Comparison of ENCODE assay signal across 19 cellular contexts in the genomic region with DNA sequence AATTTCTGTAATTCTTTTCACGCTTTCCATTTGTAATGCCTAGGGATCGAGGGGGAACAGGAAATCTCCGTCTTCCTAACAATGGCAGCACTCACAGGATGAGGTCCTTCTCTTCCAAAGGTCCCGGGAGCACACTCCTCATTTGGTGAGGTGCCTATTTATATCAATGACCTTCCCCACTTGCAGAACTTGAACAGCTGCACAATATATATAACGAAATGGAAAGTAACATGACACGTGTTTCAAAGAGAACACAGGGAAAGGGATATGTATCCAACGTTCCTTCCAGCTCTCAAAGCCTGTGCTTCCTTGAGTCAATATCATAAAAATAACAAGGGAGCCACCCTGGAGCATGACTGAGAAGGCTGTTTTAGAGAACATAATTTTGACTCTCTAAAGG.
DNase-seq lines count a peak whose midpoint lies in the region; ATAC-seq and TF ChIP-seq lines count a peak whose summit lies in the region.
"Had no signal": no experiment of that assay in that cellular context is flagged by ENCODE, and none has a peak within 500 bp of the region (broad histone marks: within the 10 kb centered on the region; RNA-seq: fewer than 3 reads in every experiment).

No MANE protein-coding gene starts in this region.

- no peak overlapping the region for H2BK5ac ChIP-seq in IMR-90 (ENCODE audit: low read depth, low read length, poor library complexity, severe bottlenecking)

- no TSS peak for BruUV-seq in IMR-90 (replicated peaks; lab: Mats Ljungman, UMichigan)

- no peak overlapping the region for H3K4me3 ChIP-seq in IMR-90 (ENCODE audit: insufficient read depth, low read depth, low read length)
- H3K4me3 ChIP-seq in psoas muscle, result peak overlapping the region; percentile 41
- H3K4me3 ChIP-seq: breast epithelium, thyroid gland had no signal

- peak overlapping the region; percentile 19 for H2AFZ ChIP-seq in IMR-90 (replicated peaks; ENCODE audit: low read length, poor library complexity)

- H3K18ac ChIP-seq in IMR-90 (ENCODE audit: low read depth, low read length), result no peak overlapping the region

- intact Hi-C loops in IMR-90 (cut with micrococcal nuclease) (no loop called here), left ventricle myocardium superior (cut with micrococcal nuclease) (no loop called here), psoas muscle (cut with DNase I) (loop anchor here (2.0 to 10.0 kb wide), 2 partner anchors 34 to 182 kb away; no protein-coding TSS in a partner anchor)

- no peak for TF ChIP-seq POLR2A in IMR-90 (IDR thresholded peaks at IDR 0.05; ENCODE audit: low read depth, low read length)

- H3K27me3 ChIP-seq in IMR-90 (ENCODE audit: control insufficient read depth, insufficient read depth, low read length), result no peaks in the 10 kb centered on the region
- no peaks in the 10 kb centered on the region for H3K27me3 ChIP-seq in psoas muscle (ENCODE audit: insufficient read depth in 3 of 3, low read length in 2 of 3)
- H3K27me3 ChIP-seq: neutrophil, thyroid gland had no signal

- CTCF ChIA-PET in IMR-90 (lab: Yijun Ruan, JAX), result no interaction called here

- no peak overlapping the region for H3K14ac ChIP-seq in IMR-90 (replicated peaks; ENCODE audit: low read depth, low read length)

- WGBS in IMR-90 (ENCODE audit: extremely low coverage in 2 of 2, insufficient read length in 1 of 2), 2 experiments, result no CpG with 5 or more reads among the region's 7 CpGs
- WGBS in psoas muscle, 3 donors, result 9 to 13% (median 11%) methylated on average over 7 of the region's 7 CpGs

- H3K9me3 ChIP-seq in IMR-90 (ENCODE audit: control insufficient read depth, insufficient read depth, low read length), result peaks cover 8% of the 10 kb centered on the region
- H3K9me3 ChIP-seq in psoas muscle, result peaks cover 11% of the 10 kb centered on the region
- H3K9me3 ChIP-seq: neutrophil, thyroid gland had no signal

- peak; percentile 64; the same call in 1 of the 2 replicates for ATAC-seq in IMR-90 (ENCODE audit: low read depth)
- peak; percentile 90 for ATAC-seq in left ventricle myocardium superior
- ATAC-seq in psoas muscle, result peak; percentile 92 to 96 (median 95)
- ATAC-seq in GM21390 (IDR thresholded peaks at IDR 0.05; ENCODE audit: unreplicated experiment), result no peak
- no peak for ATAC-seq in GM21423 (IDR thresholded peaks at IDR 0.05; ENCODE audit: unreplicated experiment)
- ATAC-seq in HG02763 (IDR thresholded peaks at IDR 0.05; ENCODE audit: unreplicated experiment), result no peak
- ATAC-seq: activated naive CD8-positive, alpha-beta T cell treated with anti-CD3 and anti-CD28 coated beads, Interleukin-2, amount 50 U/mL, for 24 hours had no signal

- no peaks in the 10 kb centered on the region for H3K79me1 ChIP-seq in IMR-90 (ENCODE audit: low read depth in 1 of 2, low read length in 2 of 2)

- H3K9me1 ChIP-seq in IMR-90 (ENCODE audit: insufficient read depth, low read length), result no peaks in the 10 kb centered on the region

- no peak for TF ChIP-seq RAD21 in IMR-90 (IDR thresholded peaks at IDR 0.05; ENCODE audit: low read length)

- H2BK120ac ChIP-seq in IMR-90 (ENCODE audit: low read depth, low read length), result no peak overlapping the region

- H4K5ac ChIP-seq in IMR-90 (ENCODE audit: low read depth, low read length), result no peak overlapping the region

- dilution Hi-C loops in IMR-90 (cut with HindIII; ENCODE audit: low sequenced_read_pairs, unreplicated experiment), result no loop called here

- POLR2A ChIA-PET in IMR-90 (lab: Charles Lee; ENCODE audit: unreplicated experiment), result no interaction called here

- H4K91ac ChIP-seq in IMR-90 (ENCODE audit: insufficient read depth, low read depth, low read length), result no peak overlapping the region

- peak overlapping the region; percentile 55; the same call in 1 of the 2 replicates for H3K4me2 ChIP-seq in IMR-90 (ENCODE audit: low read depth, low read length)

- H3K36me3 ChIP-seq in IMR-90 (ENCODE audit: control insufficient read depth, insufficient read depth, low read length), result no peaks in the 10 kb centered on the region
- no peaks in the 10 kb centered on the region for H3K36me3 ChIP-seq in psoas muscle (ENCODE audit: insufficient read depth in 1 of 2, low read depth in 1 of 2)
- H3K36me3 ChIP-seq: breast epithelium, neutrophil, thyroid gland had no signal

- TF ChIP-seq CTCF in IMR-90 (conservative IDR thresholded peaks at IDR 0.05; ENCODE audit: low read depth, low read length) (no peak), psoas muscle (IDR thresholded peaks at IDR 0.05) (no peak)

- no peak overlapping the region for H3K56ac ChIP-seq in IMR-90 (ENCODE audit: extremely low read depth, insufficient read depth, low read length)

- H2BK15ac ChIP-seq in IMR-90 (ENCODE audit: low read depth, low read length), result no peak overlapping the region

- H3K9ac ChIP-seq in IMR-90 (ENCODE audit: low read depth, low read length), result no peak overlapping the region

- H3K4ac ChIP-seq in IMR-90 (ENCODE audit: low read depth, low read length), result no peak overlapping the region

- no peak overlapping the region for H3K23ac ChIP-seq in IMR-90 (ENCODE audit: low read depth, low read length)

- no peak overlapping the region for H2AK5ac ChIP-seq in IMR-90 (ENCODE audit: low read depth, low read length)

- H3K27ac ChIP-seq in IMR-90 (ENCODE audit: insufficient read depth, low read length) (no peak overlapping the region), psoas muscle (peak overlapping the region; percentile 99)
- H3K27ac ChIP-seq: breast epithelium, neutrophil, thyroid gland had no signal

- in situ Hi-C loops in IMR-90 (cut with MboI; ENCODE audit: low sequenced_read_pairs), result no loop called here

- DNase-seq in IMR-90 (peak; percentile 16), NCI-H748 (lab: John Stamatoyannopoulos, UW; ENCODE audit: unreplicated experiment) (peak; percentile 55), left ventricle myocardium superior (no peak), psoas muscle (no peak)
- DNase-seq: activated CD4-positive, alpha-beta T cell treated with anti-CD3 and anti-CD28 coated beads, Interleukin-2, amount 10 ng/mL, durations not matched to agents 24 days and 14 days; activated naive CD8-positive, alpha-beta T cell treated with anti-CD3 and anti-CD28 coated beads, Interleukin-2, amount 50 U/mL, for 24 hours; foreskin fibroblast; kidney glomerular epithelial cell; NCI-H1694; NCI-H510A; retina; stimulated activated naive CD4-positive, alpha-beta T cell; T-helper 1 cell; thyroid gland had no signal

- H3K4me1 ChIP-seq in IMR-90 (ENCODE audit: control insufficient read depth, insufficient read depth, low read length), result peaks cover 1% of the 10 kb centered on the region; the same call in 1 of the 2 replicates
- peaks cover 34% of the 10 kb centered on the region for H3K4me1 ChIP-seq in psoas muscle
- H3K4me1 ChIP-seq: breast epithelium, thyroid gland had no signal

- no peak overlapping the region for H2BK20ac ChIP-seq in IMR-90 (ENCODE audit: low read depth, low read length)

- no peak overlapping the region for H4K8ac ChIP-seq in IMR-90 (ENCODE audit: low read depth in 2 of 2, low read length in 2 of 2)

- no peak overlapping the region for H2AK9ac ChIP-seq in IMR-90 (replicated peaks; ENCODE audit: low read depth, low read length, poor library complexity)

- H4K20me1 ChIP-seq in IMR-90 (ENCODE audit: insufficient read depth, low read length), result no peaks in the 10 kb centered on the region

TF ChIP-seq in IMR-90, 13 proteins besides CTCF, POLR2A, EP300 and RAD21:
- TF ChIP-seq SMC3 (IDR thresholded peaks at IDR 0.05; ENCODE audit: low read depth, low read length) (no peak), MAZ (IDR thresholded peaks at IDR 0.05; ENCODE audit: borderline replicate concordance, low read depth, low read length) (no peak), NFE2L2 (IDR thresholded peaks at IDR 0.05; ENCODE audit: low read depth, low read length) (no peak), FOS (IDR thresholded peaks at IDR 0.05; ENCODE audit: low read depth, low read length) (no peak), MXI1 (IDR thresholded peaks at IDR 0.05; ENCODE audit: borderline replicate concordance, low read depth, low read length) (no peak), CEBPB (IDR thresholded peaks at IDR 0.05; ENCODE audit: low read depth, low read length) (no peak), MAFK (IDR thresholded peaks at IDR 0.05; ENCODE audit: low read depth, low read length) (no peak), RFX5 (IDR thresholded peaks at IDR 0.05; ENCODE audit: low read depth, low read length) (no peak), RCOR1 (IDR thresholded peaks at IDR 0.05; ENCODE audit: insufficient replicate concordance, low read length) (no peak), BHLHE40 (IDR thresholded peaks at IDR 0.05; ENCODE audit: low read depth, low read length) (no peak), CHD1 (IDR thresholded peaks at IDR 0.05; ENCODE audit: low read depth, low read length) (no peak)
- TF ChIP-seq, protein P1, sequence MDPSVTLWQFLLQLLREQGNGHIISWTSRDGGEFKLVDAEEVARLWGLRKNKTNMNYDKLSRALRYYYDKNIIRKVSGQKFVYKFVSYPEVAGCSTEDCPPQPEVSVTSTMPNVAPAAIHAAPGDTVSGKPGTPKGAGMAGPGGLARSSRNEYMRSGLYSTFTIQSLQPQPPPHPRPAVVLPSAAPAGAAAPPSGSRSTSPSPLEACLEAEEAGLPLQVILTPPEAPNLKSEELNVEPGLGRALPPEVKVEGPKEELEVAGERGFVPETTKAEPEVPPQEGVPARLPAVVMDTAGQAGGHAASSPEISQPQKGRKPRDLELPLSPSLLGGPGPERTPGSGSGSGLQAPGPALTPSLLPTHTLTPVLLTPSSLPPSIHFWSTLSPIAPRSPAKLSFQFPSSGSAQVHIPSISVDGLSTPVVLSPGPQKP (IDR thresholded peaks at IDR 0.05; ENCODE audit: borderline replicate concordance, low read depth, low read length), result no peak
- TF ChIP-seq, protein P2, sequence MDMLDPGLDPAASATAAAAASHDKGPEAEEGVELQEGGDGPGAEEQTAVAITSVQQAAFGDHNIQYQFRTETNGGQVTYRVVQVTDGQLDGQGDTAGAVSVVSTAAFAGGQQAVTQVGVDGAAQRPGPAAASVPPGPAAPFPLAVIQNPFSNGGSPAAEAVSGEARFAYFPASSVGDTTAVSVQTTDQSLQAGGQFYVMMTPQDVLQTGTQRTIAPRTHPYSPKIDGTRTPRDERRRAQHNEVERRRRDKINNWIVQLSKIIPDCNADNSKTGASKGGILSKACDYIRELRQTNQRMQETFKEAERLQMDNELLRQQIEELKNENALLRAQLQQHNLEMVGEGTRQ (IDR thresholded peaks at IDR 0.05; ENCODE audit: low read depth, low read length), result no peak

Comparison
In these comparisons a context has a peak if more than half of its experiments do, and no peak if none do; other contexts are left out.
1. ATAC-seq: peak in IMR-90 (single experiment), left ventricle myocardium superior (single experiment) and psoas muscle (4 of 4); none in GM21390 (single experiment), GM21423 (single experiment) and HG02763 (single experiment).
2. DNase-seq: peak in IMR-90 (single experiment) and NCI-H748 (single experiment); none in left ventricle myocardium superior (single experiment) and psoas muscle (0 of 2).
3. intact Hi-C loops: an anchor here in psoas muscle (2.0 to 10.0 kb wide); none called in IMR-90 and left ventricle myocardium superior.